25 cellular contexts compared by ENCODE assay signal in genomic region chr18:75173758-75174157, GRCh38.
"Had no signal": no experiment of that assay in that cellular context is flagged by ENCODE, and none has a peak within 500 bp of the region (broad histone marks: within the 10 kb centered on the region; RNA-seq: fewer than 3 reads in every experiment).

No MANE protein-coding gene starts in this region.

- DNase-seq: activated CD4-positive, alpha-beta T cell treated with anti-CD3 and anti-CD28 coated beads for 4 hours; activated CD4-positive, alpha-beta T cell treated with anti-CD3 and anti-CD28 coated beads, Interleukin-2, amount 50 U/mL, for 4 hours; activated naive CD4-positive, alpha-beta T cell treated with Interleukin-2 at 50 U/mL for 16 hours; activated T-cell treated with anti-CD3 and anti-CD28 coated beads, Interleukin-2, amount 50 U/mL, for 4 hours; anterior cingulate cortex; effector CD4-positive, alpha-beta T cell; esophagus squamous epithelium; foreskin melanocyte; left ventricle myocardium inferior; natural killer cell; posterior cingulate gyrus; right lobe of liver; stimulated activated CD4-positive, alpha-beta T cell treated with anti-CD3 and anti-CD28 coated beads, Interleukin-4, amount 100 ng/mL, for 1 hour; stimulated activated naive CD8-positive, alpha-beta T cell treated with anti-CD3 and anti-CD28 coated beads, Interleukin-15, amount 100 ng/mL, for 72 hours; substantia nigra; T-helper 9 cell had no signal

- H3K27ac Mint-ChIP-seq: activated naive CD8-positive, alpha-beta T cell; activated T-helper 2 cell treated with anti-CD3 and anti-CD28 coated beads, Interferon-gamma antibody, Interleukin-2, Interleukin-4, amounts not matched to agents 10 μg/mL and 5 μg/mL and 100 μg/mL, durations not matched to agents 14 hours and 24 hours and 36 hours; natural killer cell; stimulated activated effector memory CD8-positive, alpha-beta T cell treated with anti-CD3 and anti-CD28 coated beads, Interleukin-12 subunit alpha, Interleukin-12 subunit beta, amount 100 ng/mL, for 72 hours; type B pancreatic cell had no signal

- H3K36me3 Mint-ChIP-seq: activated naive CD8-positive, alpha-beta T cell; natural killer cell; stimulated activated effector memory CD8-positive, alpha-beta T cell treated with anti-CD3 and anti-CD28 coated beads, Interleukin-12 subunit alpha, Interleukin-12 subunit beta, amount 100 ng/mL, for 72 hours; type B pancreatic cell had no signal

- H3K4me1 ChIP-seq: esophagus squamous epithelium, right lobe of liver, vagina had no signal

- H3K4me3 Mint-ChIP-seq: activated naive CD8-positive, alpha-beta T cell; activated T-cell treated with anti-CD3 and anti-CD28 coated beads, Interleukin-2, amount 50 U/mL, for 4 hours; central memory CD8-positive, alpha-beta T cell; natural killer cell; stimulated activated effector memory CD8-positive, alpha-beta T cell treated with anti-CD3 and anti-CD28 coated beads, Interleukin-12 subunit alpha, Interleukin-12 subunit beta, amount 100 ng/mL, for 72 hours; stimulated activated naive CD8-positive, alpha-beta T cell treated with anti-CD3 and anti-CD28 coated beads, Interleukin-15, amount 100 ng/mL, for 72 hours; type B pancreatic cell had no signal

- ATAC-seq: stimulated activated effector memory CD8-positive, alpha-beta T cell treated with anti-CD3 and anti-CD28 coated beads, Interleukin-12 subunit alpha, Interleukin-12 subunit beta, amount 100 ng/mL, for 72 hours; stimulated activated naive CD8-positive, alpha-beta T cell treated with anti-CD3 and anti-CD28 coated beads, Interleukin-15, amount 100 ng/mL, for 72 hours had no signal

- H3K27me3 ChIP-seq: esophagus squamous epithelium, right lobe of liver, vagina had no signal

- H3K4me3 ChIP-seq: esophagus squamous epithelium, left ventricle myocardium inferior, lung, right lobe of liver, vagina had no signal

- H3K9me3 Mint-ChIP-seq: activated T-cell treated with anti-CD3 and anti-CD28 coated beads, Interleukin-2, amount 50 U/mL, for 4 hours; activated T-helper 2 cell treated with anti-CD3 and anti-CD28 coated beads, Interferon-gamma antibody, Interleukin-2, Interleukin-4, amounts not matched to agents 10 μg/mL and 5 μg/mL and 100 μg/mL, durations not matched to agents 14 hours and 24 hours and 36 hours; central memory CD8-positive, alpha-beta T cell; natural killer cell; stimulated activated effector memory CD8-positive, alpha-beta T cell treated with anti-CD3 and anti-CD28 coated beads, Interleukin-12 subunit alpha, Interleukin-12 subunit beta, amount 100 ng/mL, for 72 hours; stimulated activated naive CD8-positive, alpha-beta T cell treated with anti-CD3 and anti-CD28 coated beads, Interleukin-15, amount 100 ng/mL, for 72 hours; type B pancreatic cell had no signal

- H3K27ac ChIP-seq: epithelial cell of prostate, esophagus squamous epithelium, left ventricle myocardium inferior, right lobe of liver, vagina, VCaP had no signal

- H3K36me3 ChIP-seq: esophagus squamous epithelium, left ventricle myocardium inferior, right lobe of liver, vagina had no signal

- H3K9me3 ChIP-seq: esophagus squamous epithelium, left ventricle myocardium inferior, right lobe of liver, vagina had no signal
